In the genomic region with DNA sequence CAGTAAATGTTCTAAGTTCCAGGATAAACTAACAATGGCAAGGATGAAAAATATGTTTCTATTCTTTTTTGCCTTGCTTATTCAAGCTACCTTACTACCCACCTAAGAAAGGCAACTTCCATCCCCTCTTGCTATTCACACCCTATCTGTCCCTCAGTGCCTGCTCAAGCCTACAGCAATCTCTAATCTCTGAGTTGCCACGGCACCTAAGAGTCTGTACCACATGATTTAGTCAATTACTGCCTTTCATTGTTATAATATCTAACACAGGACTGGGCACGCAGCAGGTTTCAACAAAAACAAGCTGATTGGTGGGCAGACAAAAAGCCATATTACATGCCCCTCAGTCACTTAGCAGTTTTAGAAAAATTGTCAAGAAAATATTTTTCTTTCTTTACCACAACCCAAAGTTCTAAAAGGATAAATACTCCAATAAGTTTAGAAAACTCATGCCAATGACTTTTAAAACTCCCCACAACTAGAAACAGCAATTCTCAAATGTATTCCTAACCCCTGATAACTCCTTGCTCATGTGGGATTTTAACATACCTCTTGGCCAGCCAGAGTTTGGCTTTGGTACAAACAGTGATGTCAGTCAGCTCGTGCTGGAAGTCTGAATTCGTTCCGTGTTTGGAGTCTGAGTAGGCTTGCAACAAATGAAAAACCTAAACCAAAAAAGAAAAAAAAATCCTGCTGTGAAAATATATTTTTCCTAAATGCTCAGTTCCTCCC, we compare ENCODE assay signal across 8 cellular contexts.
DNase-seq lines count a peak whose midpoint lies in the region; ATAC-seq and TF ChIP-seq lines count a peak whose summit lies in the region.
"Had no signal": no experiment of that assay in that cellular context is flagged by ENCODE, and none has a peak within 500 bp of the region (broad histone marks: within the 10 kb centered on the region; RNA-seq: fewer than 3 reads in every experiment).

No MANE protein-coding gene starts in this region.

- 86% methylated on average over 2 of the region's 5 CpGs for WGBS in mesenchymal stem cell

- H4K8ac ChIP-seq in mesenchymal stem cell (ENCODE audit: low read length) = peak overlapping the region; percentile 50

- H3K36me3 Mint-ChIP-seq in type B pancreatic cell = peaks cover 15% of the 10 kb centered on the region
- H3K36me3 Mint-ChIP-seq in stimulated activated naive B cell treated with anti-CD40 and anti-IgM and Interleukin-4, amounts not matched to agents 10 μg/mL and 1 μg/mL and 100 μg/mL, for 72 hours = peaks cover 34 to 58% of the 10 kb centered on the region in 2 donors
- H3K36me3 Mint-ChIP-seq in activated naive CD8-positive, alpha-beta T cell treated with anti-CD3 and anti-CD28 coated beads, Interleukin-2, amount 50 U/mL, for 24 hours (ENCODE audit: low read depth) = peaks cover 19% of the 10 kb centered on the region

- peak overlapping the region; percentile 80 to 92 for H2BK12ac ChIP-seq in mesenchymal stem cell (ENCODE audit: low read length in 2 of 2)

- no peaks in the 10 kb centered on the region for H3K36me3 ChIP-seq in mesenchymal stem cell (ENCODE audit: control insufficient read depth in 1 of 2, insufficient read depth in 2 of 2, low read depth in 1 of 2, low read length in 2 of 2)

- H3K27me3 ChIP-seq in mesenchymal stem cell (ENCODE audit: control insufficient read depth in 1 of 2, insufficient read depth in 1 of 2, low read length in 2 of 2) = no peaks in the 10 kb centered on the region

- H3K27ac ChIP-seq in mesenchymal stem cell (ENCODE audit: low read length, poor library complexity, severe bottlenecking) = no peak overlapping the region

- H2BK15ac ChIP-seq in mesenchymal stem cell (ENCODE audit: low read depth, poor library complexity, severe bottlenecking) = no peak overlapping the region

- peaks cover 75% of the 10 kb centered on the region for H3K4me1 Mint-ChIP-seq in type B pancreatic cell (ENCODE audit: unreplicated experiment)
- H3K4me1 Mint-ChIP-seq in stimulated activated naive B cell treated with anti-CD40 and anti-IgM and Interleukin-4, amounts not matched to agents 10 μg/mL and 1 μg/mL and 100 μg/mL, for 72 hours = peaks cover 0 to 3% of the 10 kb centered on the region in 2 donors
- H3K4me1 Mint-ChIP-seq in activated naive CD8-positive, alpha-beta T cell treated with anti-CD3 and anti-CD28 coated beads, Interleukin-2, amount 50 U/mL, for 24 hours = no peaks in the 10 kb centered on the region

- H3K18ac ChIP-seq in mesenchymal stem cell (ENCODE audit: low read depth in 1 of 2, low read length in 2 of 2) = peak overlapping the region in 1 of 2 experiments; percentile 85

- no peak overlapping the region for H2BK5ac ChIP-seq in mesenchymal stem cell (ENCODE audit: low read depth, low read length, poor library complexity, severe bottlenecking)

- no peak overlapping the region for H3K14ac ChIP-seq in mesenchymal stem cell (ENCODE audit: low read length in 2 of 2)

- H2AFZ ChIP-seq in mesenchymal stem cell (ENCODE audit: low read depth, low read length) = no peak overlapping the region

- H3K27me3 Mint-ChIP-seq in type B pancreatic cell = no peaks in the 10 kb centered on the region
- H3K27me3 Mint-ChIP-seq in stimulated activated naive B cell treated with anti-CD40 and anti-IgM and Interleukin-4, amounts not matched to agents 10 μg/mL and 1 μg/mL and 100 μg/mL, for 72 hours = no peaks in the 10 kb centered on the region
- H3K27me3 Mint-ChIP-seq in activated naive CD8-positive, alpha-beta T cell treated with anti-CD3 and anti-CD28 coated beads, Interleukin-2, amount 50 U/mL, for 24 hours = no peaks in the 10 kb centered on the region

- H3K79me1 ChIP-seq in mesenchymal stem cell (replicated peaks; ENCODE audit: low read length, poor library complexity, severe bottlenecking) = peaks cover 3% of the 10 kb centered on the region

- DNase-seq in NCI-H446 treated with DMSO at 0.1 percent for 48 hours (lab: John Stamatoyannopoulos, UW) (peak; percentile 45), epithelial cell of esophagus (ENCODE audit: low read depth) (peak; percentile 58), mesenchymal stem cell (peak; percentile 76), type B pancreatic cell (ENCODE audit: extremely low spot score, unreplicated experiment) (no peak)
- no peak for DNase-seq in stimulated activated naive B cell treated with anti-CD40 and anti-IgM and Interleukin-4, amounts not matched to agents 10 μg/mL and 1 μg/mL and 100 μg/mL, for 72 hours
- DNase-seq in activated naive CD8-positive, alpha-beta T cell treated with anti-CD3 and anti-CD28 coated beads, Interleukin-2, amount 50 U/mL, for 24 hours = no peak
- DNase-seq: activated naive CD4-positive, alpha-beta T cell treated with Interleukin-2 at 50 U/mL for 16 hours had no signal

- no peak overlapping the region for H3K4me2 ChIP-seq in mesenchymal stem cell (ENCODE audit: low read length, poor library complexity, severe bottlenecking)

- H3K9me3 Mint-ChIP-seq in type B pancreatic cell = peaks cover 3% of the 10 kb centered on the region
- H3K9me3 Mint-ChIP-seq in stimulated activated naive B cell treated with anti-CD40 and anti-IgM and Interleukin-4, amounts not matched to agents 10 μg/mL and 1 μg/mL and 100 μg/mL, for 72 hours = no peaks in the 10 kb centered on the region
- H3K9me3 Mint-ChIP-seq in activated naive CD8-positive, alpha-beta T cell treated with anti-CD3 and anti-CD28 coated beads, Interleukin-2, amount 50 U/mL, for 24 hours = no peaks in the 10 kb centered on the region

- peak overlapping the region; percentile 74 for H3K9ac ChIP-seq in mesenchymal stem cell (ENCODE audit: low read length)

- H3K4me3 ChIP-seq in epithelial cell of esophagus (ENCODE audit: low read length) (no peak overlapping the region), mesenchymal stem cell (ENCODE audit: insufficient read depth in 1 of 2, low read depth in 1 of 2, low read length in 2 of 2) (peak overlapping the region in 1 of 2 experiments; percentile 1)

- no peak overlapping the region for H4K91ac ChIP-seq in mesenchymal stem cell (ENCODE audit: low read length)

- no peak for TF ChIP-seq CTCF in epithelial cell of esophagus (IDR thresholded peaks at IDR 0.05; ENCODE audit: insufficient read depth, low read depth, low read length, missing control alignments)
- no peak for TF ChIP-seq CTCF in type B pancreatic cell (conservative IDR thresholded peaks at IDR 0.05)

- peak overlapping the region; percentile 6 to 79 for H3K4ac ChIP-seq in mesenchymal stem cell (ENCODE audit: low read depth in 1 of 2, low read length in 2 of 2)

- H3K27ac Mint-ChIP-seq in type B pancreatic cell = peak overlapping the region; percentile 90
- H3K27ac Mint-ChIP-seq in stimulated activated naive B cell treated with anti-CD40 and anti-IgM and Interleukin-4, amounts not matched to agents 10 μg/mL and 1 μg/mL and 100 μg/mL, for 72 hours = no peak overlapping the region
- no peak overlapping the region for H3K27ac Mint-ChIP-seq in activated naive CD8-positive, alpha-beta T cell treated with anti-CD3 and anti-CD28 coated beads, Interleukin-2, amount 50 U/mL, for 24 hours

- H3K4me1 ChIP-seq in mesenchymal stem cell (ENCODE audit: control insufficient read depth, insufficient read depth, low read depth, low read length) = peaks cover 17% of the 10 kb centered on the region

- ATAC-seq in stimulated activated naive B cell treated with anti-CD40 and anti-IgM and Interleukin-4, amounts not matched to agents 10 μg/mL and 1 μg/mL and 100 μg/mL, for 72 hours (replicated peaks) = no peak
- ATAC-seq in activated naive CD8-positive, alpha-beta T cell treated with anti-CD3 and anti-CD28 coated beads, Interleukin-2, amount 50 U/mL, for 24 hours = no peak
- no peak for ATAC-seq in HG03342 (IDR thresholded peaks at IDR 0.05; ENCODE audit: unreplicated experiment)

- H3K23ac ChIP-seq in mesenchymal stem cell (ENCODE audit: low read length in 2 of 2) = no peak overlapping the region

- H2BK120ac ChIP-seq in mesenchymal stem cell (ENCODE audit: low read depth, low read length) = no peak overlapping the region

- peak overlapping the region; percentile 46 for H2AK5ac ChIP-seq in mesenchymal stem cell (ENCODE audit: low read length, severe bottlenecking)

- peak overlapping the region; percentile 32 for H3K4me3 Mint-ChIP-seq in type B pancreatic cell
- H3K4me3 Mint-ChIP-seq in stimulated activated naive B cell treated with anti-CD40 and anti-IgM and Interleukin-4, amounts not matched to agents 10 μg/mL and 1 μg/mL and 100 μg/mL, for 72 hours = no peak overlapping the region
- no peak overlapping the region for H3K4me3 Mint-ChIP-seq in activated naive CD8-positive, alpha-beta T cell treated with anti-CD3 and anti-CD28 coated beads, Interleukin-2, amount 50 U/mL, for 24 hours

- H3K9me3 ChIP-seq in mesenchymal stem cell (ENCODE audit: control insufficient read depth, low read length) = no peaks in the 10 kb centered on the region

Comparison
In these comparisons a context has a peak if more than half of its experiments do, and no peak if none do; other contexts are left out.
1. DNase-seq: peak in NCI-H446 treated with DMSO at 0.1 percent for 48 hours (single experiment), epithelial cell of esophagus (single experiment) and mesenchymal stem cell (single experiment); none in type B pancreatic cell (single experiment), stimulated activated naive B cell treated with anti-CD40 and anti-IgM and Interleukin-4, amounts not matched to agents 10 μg/mL and 1 μg/mL and 100 μg/mL, for 72 hours (single experiment) and activated naive CD8-positive, alpha-beta T cell treated with anti-CD3 and anti-CD28 coated beads, Interleukin-2, amount 50 U/mL, for 24 hours (single experiment).